Comparison of ENCODE assay signal across 1 cellular context in the genomic region with DNA sequence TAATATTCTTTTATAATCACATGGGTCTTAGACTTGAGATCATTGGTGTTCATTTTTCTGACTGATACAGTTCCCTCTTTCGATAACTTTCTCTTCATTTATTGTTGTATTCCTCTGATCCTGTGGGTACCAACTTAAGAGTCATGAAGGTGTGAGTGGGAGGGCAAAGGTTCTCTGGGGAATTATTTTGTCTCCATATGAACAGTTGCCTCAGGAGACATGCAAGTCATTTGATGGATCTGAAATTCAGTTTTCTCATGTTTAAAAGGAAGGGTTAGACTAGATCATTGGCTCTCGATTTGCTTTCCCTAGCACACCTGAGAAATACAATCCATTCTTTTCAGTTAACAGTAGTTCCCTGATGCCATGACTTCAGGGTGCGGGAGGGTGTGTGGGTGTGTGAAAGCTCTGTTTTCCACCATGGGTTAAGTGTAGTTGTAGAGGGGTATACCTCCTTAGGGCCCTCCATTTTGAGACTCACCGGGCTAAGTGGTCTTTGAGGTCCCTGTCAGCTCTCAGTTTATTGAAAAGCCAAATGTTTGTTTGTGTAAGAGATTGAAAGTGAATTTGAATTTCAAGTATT.
TF ChIP-seq lines count a peak whose summit lies in the region.

No MANE protein-coding gene starts in this region.

TF ChIP-seq in GM12878, 131 proteins besides CTCF, POLR2A, EP300 and RAD21 (continued from another document and continues in another):
- TF ChIP-seq, protein P1, sequence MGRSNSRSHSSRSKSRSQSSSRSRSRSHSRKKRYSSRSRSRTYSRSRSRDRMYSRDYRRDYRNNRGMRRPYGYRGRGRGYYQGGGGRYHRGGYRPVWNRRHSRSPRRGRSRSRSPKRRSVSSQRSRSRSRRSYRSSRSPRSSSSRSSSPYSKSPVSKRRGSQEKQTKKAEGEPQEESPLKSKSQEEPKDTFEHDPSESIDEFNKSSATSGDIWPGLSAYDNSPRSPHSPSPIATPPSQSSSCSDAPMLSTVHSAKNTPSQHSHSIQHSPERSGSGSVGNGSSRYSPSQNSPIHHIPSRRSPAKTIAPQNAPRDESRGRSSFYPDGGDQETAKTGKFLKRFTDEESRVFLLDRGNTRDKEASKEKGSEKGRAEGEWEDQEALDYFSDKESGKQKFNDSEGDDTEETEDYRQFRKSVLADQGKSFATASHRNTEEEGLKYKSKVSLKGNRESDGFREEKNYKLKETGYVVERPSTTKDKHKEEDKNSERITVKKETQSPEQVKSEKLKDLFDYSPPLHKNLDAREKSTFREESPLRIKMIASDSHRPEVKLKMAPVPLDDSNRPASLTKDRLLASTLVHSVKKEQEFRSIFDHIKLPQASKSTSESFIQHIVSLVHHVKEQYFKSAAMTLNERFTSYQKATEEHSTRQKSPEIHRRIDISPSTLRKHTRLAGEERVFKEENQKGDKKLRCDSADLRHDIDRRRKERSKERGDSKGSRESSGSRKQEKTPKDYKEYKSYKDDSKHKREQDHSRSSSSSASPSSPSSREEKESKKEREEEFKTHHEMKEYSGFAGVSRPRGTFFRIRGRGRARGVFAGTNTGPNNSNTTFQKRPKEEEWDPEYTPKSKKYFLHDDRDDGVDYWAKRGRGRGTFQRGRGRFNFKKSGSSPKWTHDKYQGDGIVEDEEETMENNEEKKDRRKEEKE (IDR thresholded peaks at IDR 0.05) = no peak
- no peak for TF ChIP-seq IRF4 (IDR thresholded peaks at IDR 0.05; ENCODE audit: low read depth, low read length)
- TF ChIP-seq JUND (IDR thresholded peaks at IDR 0.05; ENCODE audit: low read depth, low read length) = no peak
- no peak for TF ChIP-seq ELK1 (IDR thresholded peaks at IDR 0.05; ENCODE audit: low read depth, low read length)
- TF ChIP-seq CREB1 (IDR thresholded peaks at IDR 0.05; ENCODE audit: low read depth) = no peak
- TF ChIP-seq SMARCA5 (IDR thresholded peaks at IDR 0.05) = no peak
- TF ChIP-seq MEF2A (IDR thresholded peaks at IDR 0.05; ENCODE audit: insufficient read depth, low read depth, low read length) = no peak
- TF ChIP-seq ZSCAN29 (IDR thresholded peaks at IDR 0.05) = no peak
- TF ChIP-seq STAT1 (conservative IDR thresholded peaks at IDR 0.05) = no peak
- TF ChIP-seq BCL3 (IDR thresholded peaks at IDR 0.05; ENCODE audit: borderline replicate concordance, insufficient read depth, low read depth, low read length, poor library complexity, severe bottlenecking) = no peak
- no peak for TF ChIP-seq E4F1 (IDR thresholded peaks at IDR 0.05; ENCODE audit: borderline replicate concordance, partially characterized antibody)
- TF ChIP-seq IRF5 (IDR thresholded peaks at IDR 0.05; ENCODE audit: borderline replicate concordance) = no peak
- no peak; the same call in 1 of the 2 replicates for TF ChIP-seq NBN (IDR thresholded peaks at IDR 0.05)
- TF ChIP-seq, protein P2, sequence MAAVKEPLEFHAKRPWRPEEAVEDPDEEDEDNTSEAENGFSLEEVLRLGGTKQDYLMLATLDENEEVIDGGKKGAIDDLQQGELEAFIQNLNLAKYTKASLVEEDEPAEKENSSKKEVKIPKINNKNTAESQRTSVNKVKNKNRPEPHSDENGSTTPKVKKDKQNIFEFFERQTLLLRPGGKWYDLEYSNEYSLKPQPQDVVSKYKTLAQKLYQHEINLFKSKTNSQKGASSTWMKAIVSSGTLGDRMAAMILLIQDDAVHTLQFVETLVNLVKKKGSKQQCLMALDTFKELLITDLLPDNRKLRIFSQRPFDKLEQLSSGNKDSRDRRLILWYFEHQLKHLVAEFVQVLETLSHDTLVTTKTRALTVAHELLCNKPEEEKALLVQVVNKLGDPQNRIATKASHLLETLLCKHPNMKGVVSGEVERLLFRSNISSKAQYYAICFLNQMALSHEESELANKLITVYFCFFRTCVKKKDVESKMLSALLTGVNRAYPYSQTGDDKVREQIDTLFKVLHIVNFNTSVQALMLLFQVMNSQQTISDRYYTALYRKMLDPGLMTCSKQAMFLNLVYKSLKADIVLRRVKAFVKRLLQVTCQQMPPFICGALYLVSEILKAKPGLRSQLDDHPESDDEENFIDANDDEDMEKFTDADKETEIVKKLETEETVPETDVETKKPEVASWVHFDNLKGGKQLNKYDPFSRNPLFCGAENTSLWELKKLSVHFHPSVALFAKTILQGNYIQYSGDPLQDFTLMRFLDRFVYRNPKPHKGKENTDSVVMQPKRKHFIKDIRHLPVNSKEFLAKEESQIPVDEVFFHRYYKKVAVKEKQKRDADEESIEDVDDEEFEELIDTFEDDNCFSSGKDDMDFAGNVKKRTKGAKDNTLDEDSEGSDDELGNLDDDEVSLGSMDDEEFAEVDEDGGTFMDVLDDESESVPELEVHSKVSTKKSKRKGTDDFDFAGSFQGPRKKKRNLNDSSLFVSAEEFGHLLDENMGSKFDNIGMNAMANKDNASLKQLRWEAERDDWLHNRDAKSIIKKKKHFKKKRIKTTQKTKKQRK (IDR thresholded peaks at IDR 0.05; ENCODE audit: low read depth, low read length) = no peak
- no peak for TF ChIP-seq SREBF1 (IDR thresholded peaks at IDR 0.05; ENCODE audit: low read length)
- no peak for TF ChIP-seq SMC3 (IDR thresholded peaks at IDR 0.05; ENCODE audit: borderline replicate concordance, low read length)
- TF ChIP-seq KAT2A (conservative IDR thresholded peaks at IDR 0.05; ENCODE audit: control insufficient read depth, low read depth, low read length) = no peak
- no peak for TF ChIP-seq POU2F2 (IDR thresholded peaks at IDR 0.05; ENCODE audit: borderline replicate concordance, low read depth, low read length)
- TF ChIP-seq SUZ12 (IDR thresholded peaks at IDR 0.05; ENCODE audit: unreplicated experiment) = no peak
- TF ChIP-seq NFIC (IDR thresholded peaks at IDR 0.05; ENCODE audit: low read depth, low read length) = no peak
- no peak for TF ChIP-seq ZBTB40 (IDR thresholded peaks at IDR 0.05; ENCODE audit: borderline replicate concordance)
- TF ChIP-seq NR2C1 (IDR thresholded peaks at IDR 0.05) = no peak
- no peak for TF ChIP-seq CBX3 (IDR thresholded peaks at IDR 0.05; ENCODE audit: borderline replicate concordance, low read depth)
- no peak for TF ChIP-seq E2F4 (IDR thresholded peaks at IDR 0.05; ENCODE audit: low read depth, low read length)
- no peak for TF ChIP-seq NFYA (IDR thresholded peaks at IDR 0.05; ENCODE audit: borderline replicate concordance, low read depth, low read length)
- TF ChIP-seq RBBP5 (conservative IDR thresholded peaks at IDR 0.05) = no peak
- no peak for TF ChIP-seq CHD4 (IDR thresholded peaks at IDR 0.05)
- TF ChIP-seq LARP7 (IDR thresholded peaks at IDR 0.05) = no peak
- TF ChIP-seq, protein P3, sequence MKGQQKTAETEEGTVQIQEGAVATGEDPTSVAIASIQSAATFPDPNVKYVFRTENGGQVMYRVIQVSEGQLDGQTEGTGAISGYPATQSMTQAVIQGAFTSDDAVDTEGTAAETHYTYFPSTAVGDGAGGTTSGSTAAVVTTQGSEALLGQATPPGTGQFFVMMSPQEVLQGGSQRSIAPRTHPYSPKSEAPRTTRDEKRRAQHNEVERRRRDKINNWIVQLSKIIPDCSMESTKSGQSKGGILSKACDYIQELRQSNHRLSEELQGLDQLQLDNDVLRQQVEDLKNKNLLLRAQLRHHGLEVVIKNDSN (IDR thresholded peaks at IDR 0.05; ENCODE audit: borderline replicate concordance, extremely low read length, insufficient read depth, low read depth, low read length) = no peak
- no peak for TF ChIP-seq CHD2 (IDR thresholded peaks at IDR 0.05; ENCODE audit: borderline replicate concordance, low read depth, low read length)
- TF ChIP-seq NR2C2 (IDR thresholded peaks at IDR 0.05; ENCODE audit: borderline replicate concordance, control insufficient read depth, insufficient read length, low read depth) = no peak
- TF ChIP-seq TAF1 (IDR thresholded peaks at IDR 0.05; ENCODE audit: borderline replicate concordance, low read depth, low read length) = no peak
- TF ChIP-seq TBL1XR1 (IDR thresholded peaks at IDR 0.05; ENCODE audit: low read depth, low read length) = no peak
- TF ChIP-seq MXI1 (IDR thresholded peaks at IDR 0.05; ENCODE audit: low read depth, low read length) = peak; percentile 74; the same call in 1 of the 2 replicates
- no peak for TF ChIP-seq PML (IDR thresholded peaks at IDR 0.05; ENCODE audit: low read length)
- TF ChIP-seq ATF7 (IDR thresholded peaks at IDR 0.05; ENCODE audit: low read depth) = peak; percentile 21; the same call in 1 of the 2 replicates
- TF ChIP-seq EED (IDR thresholded peaks at IDR 0.05; ENCODE audit: low read depth) = no peak
- no peak for TF ChIP-seq TCF12 (IDR thresholded peaks at IDR 0.05; ENCODE audit: low read depth, low read length)
